22 cellular contexts compared by ENCODE assay signal in genomic region chr3:34584971-34585370, GRCh38.
"Had no signal": no experiment of that assay in that cellular context is flagged by ENCODE, and none has a peak within 500 bp of the region (broad histone marks: within the 10 kb centered on the region; RNA-seq: fewer than 3 reads in every experiment).

No MANE protein-coding gene starts in this region.

- DNase-seq: islet precursor cell; left ventricle myocardium inferior; midbrain; mucosa of descending colon; naive thymus-derived CD4-positive, alpha-beta T cell; ovary; posterior cingulate gyrus; retina; right cardiac atrium; stimulated activated CD4-positive, alpha-beta T cell treated with anti-CD3 and anti-CD28 coated beads, Interleukin-12 subunit alpha, Interleukin-12 subunit beta, amount 100 ng/mL, for 4 hours; stimulated activated CD4-positive, alpha-beta T cell treated with anti-CD3 and anti-CD28 coated beads, Interleukin-15, amount 100 ng/mL, for 24 hours; stimulated activated CD4-positive, alpha-beta T cell treated with anti-CD3 and anti-CD28 coated beads, Interleukin-2, amount 100 ng/mL, for 24 hours; stimulated activated CD4-positive, alpha-beta T cell treated with anti-CD3 and anti-CD28 coated beads, Interleukin-4, amount 100 ng/mL, for 1 hour; stimulated activated naive B cell treated with anti-CD40 and anti-IgM and Interleukin-4, amounts not matched to agents 10 μg/mL and 1 μg/mL and 100 μg/mL, for 72 hours; stimulated activated naive CD8-positive, alpha-beta T cell treated with anti-CD3 and anti-CD28 coated beads, Interleukin-15, Interleukin-2, amounts not matched to agents 100 U/mL and 50 U/mL, for 24 hours; stomach; testis; thyroid gland; transverse colon; upper lobe of left lung had no signal

- ATAC-seq: mucosa of descending colon; naive thymus-derived CD4-positive, alpha-beta T cell; natural killer cell treated with Interleukin-12 subunit alpha and Interleukin-12 subunit beta and Interleukin-15 and Interleukin-18, amount 100 ng/mL, for 72 hours; right cardiac atrium; sciatic nerve; stimulated activated naive B cell treated with anti-CD40 and anti-IgM and Interleukin-4, amounts not matched to agents 10 μg/mL and 1 μg/mL and 100 μg/mL, for 72 hours; stimulated activated naive CD8-positive, alpha-beta T cell treated with anti-CD3 and anti-CD28 coated beads, Interleukin-15, Interleukin-2, amounts not matched to agents 100 U/mL and 50 U/mL, for 24 hours had no signal
